ENCODE assay signal across 8 cellular contexts in genomic region chr2:140679752-140680151, GRCh38.
"Had no signal": no experiment of that assay in that cellular context is flagged by ENCODE, and none has a peak within 500 bp of the region (broad histone marks: within the 10 kb centered on the region; RNA-seq: fewer than 3 reads in every experiment).

No MANE protein-coding gene starts in this region.

- ATAC-seq: K562 had no signal

- FAIRE-seq: H54, HTR-8/SVneo, K562 had no signal

- DNase-seq: GOT3, H9, HFFc6, IMR-90, KG1 had no signal

- H3K27ac Mint-ChIP-seq: HFFc6 had no signal

- H3K9me3 Mint-ChIP-seq: H9 had no signal

- H3K4me3 Mint-ChIP-seq: H9, HFFc6 had no signal

- H3K4me3 ChIP-seq: K562 had no signal
